Comparison of ENCODE assay signal across 12 cellular contexts in genomic region chr3:58085616-58086015, GRCh38.
DNase-seq lines count a peak whose midpoint lies in the region; ATAC-seq, FAIRE-seq and TF ChIP-seq lines count a peak whose summit lies in the region.
"Had no signal": no experiment of that assay in that cellular context is flagged by ENCODE, and none has a peak within 500 bp of the region (broad histone marks: within the 10 kb centered on the region; RNA-seq: fewer than 3 reads in every experiment).

No MANE protein-coding gene starts in this region.

- H3K27ac Mint-ChIP-seq in naive thymus-derived CD8-positive, alpha-beta T cell = peak overlapping the region; percentile 47 to 97 (median 90)
- peak overlapping the region in 1 of 7 donors; percentile 15 for H3K27ac Mint-ChIP-seq in CD4-positive, alpha-beta memory T cell
- H3K27ac Mint-ChIP-seq: activated T-helper 2 cell treated with anti-CD3 and anti-CD28 coated beads, Interferon-gamma antibody, Interleukin-2, Interleukin-4, amounts not matched to agents 10 μg/mL and 5 μg/mL and 100 μg/mL, durations not matched to agents 14 hours and 24 hours and 36 hours had no signal

- H3K4me3 ChIP-seq in KMS-11 (IDR thresholded peaks at IDR 0.05; ENCODE audit: insufficient read depth, low read depth, low read length) (no peak overlapping the region), HepG2 (replicated peaks in 1 of 3; ENCODE audit: insufficient read depth in 1 of 3, low read depth in 2 of 3, low read length in 3 of 3) (no peak overlapping the region)
- H3K4me3 ChIP-seq in CD4-positive, alpha-beta memory T cell (ENCODE audit: low read length in 2 of 2) = no peak overlapping the region
- H3K4me3 ChIP-seq: heart right ventricle had no signal

- no peak overlapping the region for H3K27ac ChIP-seq in KMS-11
- no peak overlapping the region for H3K27ac ChIP-seq in CD4-positive, alpha-beta memory T cell (ENCODE audit: low read depth, low read length)
- no peak overlapping the region for H3K27ac ChIP-seq in HepG2 (ENCODE audit: extremely low read length, insufficient read depth, low read length)
- H3K27ac ChIP-seq: HL-60 had no signal

- intact Hi-C loops in CD4-positive, alpha-beta memory T cell (cut with micrococcal nuclease) = no loop called here
- intact Hi-C loops in HepG2 (cut with micrococcal nuclease; ENCODE audit: unreplicated experiment) = no loop called here

- no peaks in the 10 kb centered on the region for H3K9me3 Mint-ChIP-seq in naive thymus-derived CD8-positive, alpha-beta T cell
- H3K9me3 Mint-ChIP-seq in CD4-positive, alpha-beta memory T cell = no peaks in the 10 kb centered on the region
- H3K9me3 Mint-ChIP-seq: activated T-helper 2 cell treated with anti-CD3 and anti-CD28 coated beads, Interferon-gamma antibody, Interleukin-2, Interleukin-4, amounts not matched to agents 10 μg/mL and 5 μg/mL and 100 μg/mL, durations not matched to agents 14 hours and 24 hours and 36 hours had no signal

- POLR2A ChIA-PET in naive thymus-derived CD8-positive, alpha-beta T cell (lab: Charles Lee) = interaction anchor here (0.6 to 1.1 kb wide), 5 partner anchors 8 to 51 kb away, joined by 3 to 4 read pairs (median 4); no protein-coding TSS in a partner anchor
- POLR2A ChIA-PET in CD4-positive, alpha-beta memory T cell (lab: Charles Lee; ENCODE audit: partially characterized antibody) = no interaction called here
- POLR2A ChIA-PET in HepG2 (lab: Yijun Ruan, JAX) = interaction anchor here (1.0 to 1.5 kb wide), 2 partner anchors 15 to 17 kb away, joined by 3 read pairs; no protein-coding TSS in a partner anchor

- H3K36me3 ChIP-seq in KMS-11 (ENCODE audit: insufficient read depth) (no peaks in the 10 kb centered on the region), HepG2 (replicated peaks in 1 of 2; ENCODE audit: control insufficient read depth in 1 of 2, insufficient read depth in 2 of 2, low read length in 2 of 2) (peaks cover 21 to 69% of the 10 kb centered on the region in 2 experiments)
- peaks cover 3% of the 10 kb centered on the region for H3K36me3 ChIP-seq in CD4-positive, alpha-beta memory T cell (ENCODE audit: insufficient read depth, low read length)

- in situ Hi-C loops in HepG2 (cut with HindIII; ENCODE audit: extremely low pct_ligation_motif_present, low pct_unique_long_range_greater_than_20kb) = no loop called here

- no peaks in the 10 kb centered on the region for H3K79me2 ChIP-seq in KMS-11 (ENCODE audit: insufficient read depth, low read depth)
- H3K79me2 ChIP-seq in HepG2 (ENCODE audit: insufficient read depth, low read length) = peaks cover 50% of the 10 kb centered on the region

- 75% methylated on average over 6 of the region's 6 CpGs for WGBS in HepG2 (ENCODE audit: low lambda C conversion rate)

- H3K4me2 ChIP-seq in KMS-11 (peak overlapping the region; percentile 54), HepG2 (ENCODE audit: low read depth, low read length) (no peak overlapping the region)

- H3K4me3 Mint-ChIP-seq in naive thymus-derived CD8-positive, alpha-beta T cell = peak overlapping the region; percentile 0 to 80 (median 62)
- H3K4me3 Mint-ChIP-seq in CD4-positive, alpha-beta memory T cell = no peak overlapping the region

- CTCF ChIA-PET in CD4-positive, alpha-beta memory T cell (lab: Charles Lee; ENCODE audit: partially characterized antibody) = no interaction called here
- CTCF ChIA-PET in HepG2 (lab: Yijun Ruan, JAX; ENCODE audit: low intra/inter-chr PET ratio, low total read pairs) = no interaction called here

- TF ChIP-seq EP300 in HepG2 (IDR thresholded peaks at IDR 0.05; ENCODE audit: low read depth in 2 of 2, low read length in 2 of 2) (no peak), HepG2 (CRISPR knock-in tag; IDR thresholded peaks at IDR 0.05; ENCODE audit: borderline replicate concordance) (no peak)

- no peak for TF ChIP-seq RAD21 in HepG2 (CRISPR knock-in tag; IDR thresholded peaks at IDR 0.05)

- no peaks in the 10 kb centered on the region for H3K27me3 Mint-ChIP-seq in naive thymus-derived CD8-positive, alpha-beta T cell
- H3K27me3 Mint-ChIP-seq in CD4-positive, alpha-beta memory T cell = no peaks in the 10 kb centered on the region

- H3K9ac ChIP-seq in KMS-11 = no peak overlapping the region
- no peak overlapping the region for H3K9ac ChIP-seq in HepG2 (ENCODE audit: insufficient read depth, low read depth, low read length)

- H4K20me1 ChIP-seq in KMS-11 (ENCODE audit: insufficient read depth) (no peaks in the 10 kb centered on the region), HepG2 (ENCODE audit: insufficient read depth, low read length) (peaks cover 3% of the 10 kb centered on the region; the same call in 1 of the 2 replicates)

- ATAC-seq in GM18858 (IDR thresholded peaks at IDR 0.05; ENCODE audit: unreplicated experiment) = peak; percentile 15
- peak; percentile 10 for ATAC-seq in GM21737 (IDR thresholded peaks at IDR 0.05; ENCODE audit: unreplicated experiment)
- ATAC-seq in naive thymus-derived CD8-positive, alpha-beta T cell = peak in 1 of 2 donors; percentile 16
- ATAC-seq in HepG2 = no peak
- ATAC-seq: heart right ventricle had no signal

- no peak overlapping the region for H2AFZ ChIP-seq in KMS-11 (ENCODE audit: low read depth)
- H2AFZ ChIP-seq in HepG2 (ENCODE audit: low read length) = no peak overlapping the region

- no peaks in the 10 kb centered on the region for H3K9me3 ChIP-seq in CD4-positive, alpha-beta memory T cell (ENCODE audit: control insufficient read depth in 1 of 2, low read length in 2 of 2)
- H3K9me3 ChIP-seq in HepG2 (ENCODE audit: low read length) = no peaks in the 10 kb centered on the region
- H3K9me3 ChIP-seq: heart right ventricle had no signal

- H3K27me3 ChIP-seq in KMS-11 (ENCODE audit: insufficient read depth, low read depth) (no peaks in the 10 kb centered on the region), HepG2 (ENCODE audit: control insufficient read depth in 1 of 2, insufficient read depth in 2 of 2, low read length in 2 of 2) (no peaks in the 10 kb centered on the region)
- H3K27me3 ChIP-seq in CD4-positive, alpha-beta memory T cell (ENCODE audit: insufficient read depth, low read length) = no peaks in the 10 kb centered on the region
- H3K27me3 ChIP-seq: heart right ventricle had no signal

- TF ChIP-seq POLR2A in HepG2 (IDR thresholded peaks at IDR 0.05; ENCODE audit: insufficient read depth in 1 of 2, low read depth in 2 of 2, low read length in 2 of 2) = no peak

- no peak for DNase-seq in naive thymus-derived CD8-positive, alpha-beta T cell
- no peak for DNase-seq in Kasumi-1 (lab: John Stamatoyannopoulos, UW)
- DNase-seq in CD4-positive, alpha-beta memory T cell = no peak
- no peak for DNase-seq in UCSD-AML1 (lab: John Stamatoyannopoulos, UW; ENCODE audit: unreplicated experiment)
- DNase-seq in HepG2 (ENCODE audit: low spot score) = no peak
- DNase-seq: heart right ventricle, NCI-H1048 had no signal

- H3K36me3 Mint-ChIP-seq in naive thymus-derived CD8-positive, alpha-beta T cell = peaks cover 0 to 9% (median 2%) of the 10 kb centered on the region in 3 donors
- peaks cover 20 to 22% of the 10 kb centered on the region in 2 donors for H3K36me3 Mint-ChIP-seq in CD4-positive, alpha-beta memory T cell

- FAIRE-seq in HepG2 (lab: Jason Lieb, UNC) = no peak

- TF ChIP-seq CTCF in KMS-11 (conservative IDR thresholded peaks at IDR 0.05; ENCODE audit: low read depth, low read length) (no peak), HepG2 (CRISPR knock-in tag; IDR thresholded peaks at IDR 0.05) (no peak)

- peaks cover 20% of the 10 kb centered on the region for H3K4me1 ChIP-seq in KMS-11 (ENCODE audit: low read depth, poor library complexity, severe bottlenecking)
- peaks cover 13% of the 10 kb centered on the region for H3K4me1 ChIP-seq in CD4-positive, alpha-beta memory T cell (ENCODE audit: insufficient read depth, low read length)
- peaks cover 32% of the 10 kb centered on the region for H3K4me1 ChIP-seq in HepG2 (ENCODE audit: insufficient read depth, low read length)

- BruUV-seq in HepG2 (replicated peaks; lab: Mats Ljungman, UMichigan) = no TSS peak

- H3K4me1 Mint-ChIP-seq in naive thymus-derived CD8-positive, alpha-beta T cell = peaks cover 30 to 74% (median 58%) of the 10 kb centered on the region in 4 donors
- peaks cover 7 to 21% (median 16%) of the 10 kb centered on the region in 4 donors for H3K4me1 Mint-ChIP-seq in CD4-positive, alpha-beta memory T cell

TF ChIP-seq in HepG2, 621 proteins besides CTCF, POLR2A, EP300 and RAD21 (continues in another document):
- no peak for TF ChIP-seq ZNF564 (CRISPR knock-in tag; IDR thresholded peaks at IDR 0.05)
- TF ChIP-seq KAT7 (CRISPR knock-in tag; IDR thresholded peaks at IDR 0.05; ENCODE audit: borderline replicate concordance) = no peak
- no peak for TF ChIP-seq ZNF670 (CRISPR knock-in tag; IDR thresholded peaks at IDR 0.05; ENCODE audit: borderline replicate concordance)
- no peak for TF ChIP-seq ZNF256 (CRISPR knock-in tag; conservative IDR thresholded peaks at IDR 0.05)
- TF ChIP-seq RARA (CRISPR knock-in tag; IDR thresholded peaks at IDR 0.05) = no peak
- no peak for TF ChIP-seq GATA4 (IDR thresholded peaks at IDR 0.05; ENCODE audit: borderline replicate concordance, low read depth)
- TF ChIP-seq ZNF672 (CRISPR knock-in tag; IDR thresholded peaks at IDR 0.05) = no peak
- no peak for TF ChIP-seq SAFB2 (CRISPR knock-in tag; IDR thresholded peaks at IDR 0.05; ENCODE audit: borderline replicate concordance, low read depth)
- no peak for TF ChIP-seq PCBP1 (IDR thresholded peaks at IDR 0.05; ENCODE audit: borderline replicate concordance, low read depth, low read length)
- no peak for TF ChIP-seq ZNF317 (CRISPR knock-in tag; IDR thresholded peaks at IDR 0.05)

Comparison
In these comparisons a context has a peak if more than half of its experiments do, and no peak if none do; other contexts are left out.
1. H3K4me3 Mint-ChIP-seq: peak in naive thymus-derived CD8-positive, alpha-beta T cell (10 of 10); none in CD4-positive, alpha-beta memory T cell (0 of 8).